In genomic region chr6:158999669-159000403, GRCh38 we compare ENCODE assay signal across 8 cellular contexts. TPM values are rescaled to one million over a fixed set of nuclear protein-coding genes. Genes with fewer than 3 reads are reported as not detected.
DNase-seq lines count a peak whose midpoint lies in the region; ATAC-seq and TF ChIP-seq lines count a peak whose summit lies in the region.

Gene RSPH3, minus strand, starts transcription at chr6:159000202. Its CDS starts 652 bp downstream, at chr6:158999550.

- 0% methylated on average over 43 to 49 of the region's 49 CpGs for WGBS in esophagus, 2 donors

- no peaks in the 10 kb centered on the region for H3K27me3 Mint-ChIP-seq in activated T-cell treated with anti-CD3 and anti-CD28 coated beads, Interleukin-2, amount 50 U/mL, for 24 hours

- TF ChIP-seq EP300 in Ishikawa (IDR thresholded peaks at IDR 0.05; ENCODE audit: borderline replicate concordance): peak; percentile 58; the same call in 1 of the 2 replicates

- H3K4me3 ChIP-seq in esophagus (ENCODE audit: low read depth in 1 of 2, low read length in 2 of 2) (peak within 1 kb of the TSS; percentile 65 to 89), mucosa of stomach (ENCODE audit: low read length) (peak within 1 kb of the TSS; percentile 86)

- H3K4me1 ChIP-seq in esophagus (ENCODE audit: control insufficient read depth in 2 of 2, insufficient read depth in 2 of 2, low read length in 1 of 2) (no peaks in the 10 kb centered on the region), mucosa of stomach (ENCODE audit: control insufficient read depth, insufficient read depth, low read length) (no peaks in the 10 kb centered on the region)

- H3K36me3 Mint-ChIP-seq in activated T-cell treated with anti-CD3 and anti-CD28 coated beads, Interleukin-2, amount 50 U/mL, for 24 hours (ENCODE audit: low read depth): peaks cover 8% of the 10 kb centered on the region

- DNase-seq in DMS53 treated with DMSO at 0.1 percent for 48 hours (lab: John Stamatoyannopoulos, UW; ENCODE audit: unreplicated experiment) (peak; percentile 88), OCI-M2 (lab: John Stamatoyannopoulos, UW; ENCODE audit: unreplicated experiment) (peak; percentile 89)
- peak; percentile 95 for DNase-seq in activated T-cell treated with anti-CD3 and anti-CD28 coated beads, Interleukin-2, amount 50 U/mL, for 24 hours
- DNase-seq in stimulated activated CD8-positive, alpha-beta memory T cell treated with anti-CD3 and anti-CD28 coated beads, Interleukin-4, amount 100 ng/mL, for 48 hours: peak; percentile 96

- H3K9me3 Mint-ChIP-seq in activated T-cell treated with anti-CD3 and anti-CD28 coated beads, Interleukin-2, amount 50 U/mL, for 24 hours: no peaks in the 10 kb centered on the region

- peak within 1 kb of the TSS; percentile 90 for H3K27ac Mint-ChIP-seq in activated T-cell treated with anti-CD3 and anti-CD28 coated beads, Interleukin-2, amount 50 U/mL, for 24 hours

- peak within 1 kb of the TSS; percentile 87 to 94 for H3K27ac ChIP-seq in esophagus (ENCODE audit: low read depth in 2 of 2, low read length in 1 of 2)

- H3K9me3 ChIP-seq in esophagus (ENCODE audit: control insufficient read depth in 2 of 2, insufficient read depth in 1 of 2, low read depth in 1 of 2, low read length in 1 of 2) (no peaks in the 10 kb centered on the region), mucosa of stomach (ENCODE audit: control insufficient read depth, low read length) (no peaks in the 10 kb centered on the region)

- H3K4me3 Mint-ChIP-seq in activated T-cell treated with anti-CD3 and anti-CD28 coated beads, Interleukin-2, amount 50 U/mL, for 24 hours: peak within 1 kb of the TSS; percentile 90

- no peak; the same call in 1 of the 2 replicates for TF ChIP-seq RAD21 in Ishikawa (IDR thresholded peaks at IDR 0.05; ENCODE audit: low read depth)

- H3K9ac ChIP-seq in mucosa of stomach (ENCODE audit: low read length): peak within 1 kb of the TSS; percentile 81

- no peaks in the 10 kb centered on the region for H3K36me3 ChIP-seq in esophagus (ENCODE audit: control insufficient read depth in 2 of 2, insufficient read depth in 2 of 2, low read length in 1 of 2)
- no peaks in the 10 kb centered on the region for H3K36me3 ChIP-seq in mucosa of stomach (ENCODE audit: control insufficient read depth, insufficient read depth, low read length)

- peaks cover 48% of the 10 kb centered on the region for H3K4me1 Mint-ChIP-seq in activated T-cell treated with anti-CD3 and anti-CD28 coated beads, Interleukin-2, amount 50 U/mL, for 24 hours (ENCODE audit: low read depth)

- H3K27me3 ChIP-seq in esophagus (ENCODE audit: control insufficient read depth in 1 of 2, insufficient read depth in 2 of 2, low read length in 2 of 2): no peaks in the 10 kb centered on the region
- no peaks in the 10 kb centered on the region for H3K27me3 ChIP-seq in mucosa of stomach (ENCODE audit: control insufficient read depth, insufficient read depth, low read length)

- peak; percentile 92 for ATAC-seq in GM21619 (IDR thresholded peaks at IDR 0.05; ENCODE audit: unreplicated experiment)

TF ChIP-seq in Ishikawa, 13 proteins besides CTCF, POLR2A, EP300 and RAD21:
- TF ChIP-seq EGR1 (IDR thresholded peaks at IDR 0.05) (peak; percentile 87), USF1 (IDR thresholded peaks at IDR 0.05) (peak; percentile 80), TEAD4 (IDR thresholded peaks at IDR 0.05) (peak; percentile 82), TCF12 (IDR thresholded peaks at IDR 0.05; ENCODE audit: low read depth) (peak; percentile 73), NFIC (IDR thresholded peaks at IDR 0.05) (peak; percentile 61), TAF1 (IDR thresholded peaks at IDR 0.05; ENCODE audit: low read depth) (peak; percentile 88), ZBTB7A (IDR thresholded peaks at IDR 0.05; ENCODE audit: low read depth) (no peak), YY1 (IDR thresholded peaks at IDR 0.05; ENCODE audit: low read depth) (peak; percentile 82), MAX (IDR thresholded peaks at IDR 0.05) (peak; percentile 100), CEBPB (IDR thresholded peaks at IDR 0.05) (no peak), CREB1 (IDR thresholded peaks at IDR 0.05; ENCODE audit: low read depth) (0 out of 2 replicates have a peak, but pooled peaks have one; percentile 31), FOXM1 (IDR thresholded peaks at IDR 0.05; ENCODE audit: borderline replicate concordance, low read depth) (no peak), REST (IDR thresholded peaks at IDR 0.05; ENCODE audit: low read depth) (no peak)
TF ChIP-seq in Ishikawa: peak in this region for 9.

RNA-seq across cellular contexts. Expression of gene RSPH3, which starts in this region (rescaled TPM):
- 1 to 10 TPM; 6.1 to 6.3 TPM for polyA plus RNA-seq in esophagus

Comparison
In these comparisons a context has a peak if more than half of its experiments do, and no peak if none do; other contexts are left out.
1. Peak in every context shown above with its lines: DNase-seq, ATAC-seq, H3K4me3 ChIP-seq and H3K27ac ChIP-seq.